8 cellular contexts compared by ENCODE assay signal in genomic region chr4:14196141-14196540, GRCh38.
DNase-seq lines count a peak whose midpoint lies in the region; FAIRE-seq and TF ChIP-seq lines count a peak whose summit lies in the region.

No MANE protein-coding gene starts in this region.

- FAIRE-seq in GM19239 (lab: Jason Lieb, UNC) = peak; percentile 77

- DNase-seq in GM19239 (ENCODE audit: insufficient read length, low spot score) (no peak), NT2/D1 (ENCODE audit: low read depth, low spot score) (peak; percentile 35), epithelial cell of esophagus (ENCODE audit: low read depth) (peak; percentile 73), nephron progenitor cell (peak; percentile 85), esophagus squamous epithelium (lab: John Stamatoyannopoulos, UW) (no peak), COR-L47 (lab: John Stamatoyannopoulos, UW) (no peak), globus pallidus (ENCODE audit: low spot score) (no peak), G401 (ENCODE audit: low spot score) (no peak)

- no peak overlapping the region for H3K9ac ChIP-seq in NT2/D1 (ENCODE audit: insufficient read length, low read depth)

- no peaks in the 10 kb centered on the region for H3K9me3 Mint-ChIP-seq in nephron progenitor cell

- H3K36me3 Mint-ChIP-seq in nephron progenitor cell (ENCODE audit: low read depth) = no peaks in the 10 kb centered on the region

- H3K4me3 Mint-ChIP-seq in nephron progenitor cell = no peak overlapping the region

- no peaks in the 10 kb centered on the region for H3K4me1 Mint-ChIP-seq in nephron progenitor cell

- intact Hi-C loops in esophagus squamous epithelium (cut with DNase I) = no loop called here

- H3K27me3 Mint-ChIP-seq in nephron progenitor cell (ENCODE audit: low read depth, poor library complexity) = peaks cover 3% of the 10 kb centered on the region

- H3K9me3 ChIP-seq in NT2/D1 (ENCODE audit: insufficient read depth, low read length) = no peaks in the 10 kb centered on the region
- H3K9me3 ChIP-seq in esophagus squamous epithelium = no peaks in the 10 kb centered on the region

- no peak overlapping the region for H3K27ac Mint-ChIP-seq in nephron progenitor cell

- 9 to 14% methylated on average over 7 of the region's 7 CpGs for WGBS in esophagus squamous epithelium, 2 donors

- TF ChIP-seq POLR2A in esophagus squamous epithelium (IDR thresholded peaks at IDR 0.05) = no peak

- H3K4me3 ChIP-seq in NT2/D1 (ENCODE audit: insufficient read length, low read depth) = no peak overlapping the region
- H3K4me3 ChIP-seq in epithelial cell of esophagus (ENCODE audit: low read length) = no peak overlapping the region
- H3K4me3 ChIP-seq in esophagus squamous epithelium = no peak overlapping the region

- no peaks in the 10 kb centered on the region for H3K4me1 ChIP-seq in NT2/D1 (ENCODE audit: insufficient read depth, insufficient read length)
- H3K4me1 ChIP-seq in esophagus squamous epithelium = no peaks in the 10 kb centered on the region

- H3K36me3 ChIP-seq in NT2/D1 (ENCODE audit: insufficient read depth, insufficient read length, low read length) = no peaks in the 10 kb centered on the region
- no peaks in the 10 kb centered on the region for H3K36me3 ChIP-seq in esophagus squamous epithelium

- H3K27ac ChIP-seq in esophagus squamous epithelium = no peak overlapping the region

- TF ChIP-seq CTCF in epithelial cell of esophagus (IDR thresholded peaks at IDR 0.05; ENCODE audit: insufficient read depth, low read depth, low read length, missing control alignments) (no peak), nephron progenitor cell (IDR thresholded peaks at IDR 0.05) (no peak), esophagus squamous epithelium (IDR thresholded peaks at IDR 0.05) (no peak)

- H3K27me3 ChIP-seq in NT2/D1 (ENCODE audit: insufficient read depth, insufficient read length) (no peaks in the 10 kb centered on the region), esophagus squamous epithelium (no peaks in the 10 kb centered on the region)

- in situ Hi-C loops in G401 (cut with HindIII; ENCODE audit: low sequenced_read_pairs) = no loop called here

Comparison
In these comparisons a context has a peak if more than half of its experiments do, and no peak if none do; other contexts are left out.
1. DNase-seq: peak in NT2/D1 (single experiment), epithelial cell of esophagus (single experiment) and nephron progenitor cell (single experiment); none in GM19239 (single experiment), esophagus squamous epithelium (single experiment), COR-L47 (single experiment), globus pallidus (single experiment) and G401 (single experiment).